12 cellular contexts compared by ENCODE assay signal in the genomic region with DNA sequence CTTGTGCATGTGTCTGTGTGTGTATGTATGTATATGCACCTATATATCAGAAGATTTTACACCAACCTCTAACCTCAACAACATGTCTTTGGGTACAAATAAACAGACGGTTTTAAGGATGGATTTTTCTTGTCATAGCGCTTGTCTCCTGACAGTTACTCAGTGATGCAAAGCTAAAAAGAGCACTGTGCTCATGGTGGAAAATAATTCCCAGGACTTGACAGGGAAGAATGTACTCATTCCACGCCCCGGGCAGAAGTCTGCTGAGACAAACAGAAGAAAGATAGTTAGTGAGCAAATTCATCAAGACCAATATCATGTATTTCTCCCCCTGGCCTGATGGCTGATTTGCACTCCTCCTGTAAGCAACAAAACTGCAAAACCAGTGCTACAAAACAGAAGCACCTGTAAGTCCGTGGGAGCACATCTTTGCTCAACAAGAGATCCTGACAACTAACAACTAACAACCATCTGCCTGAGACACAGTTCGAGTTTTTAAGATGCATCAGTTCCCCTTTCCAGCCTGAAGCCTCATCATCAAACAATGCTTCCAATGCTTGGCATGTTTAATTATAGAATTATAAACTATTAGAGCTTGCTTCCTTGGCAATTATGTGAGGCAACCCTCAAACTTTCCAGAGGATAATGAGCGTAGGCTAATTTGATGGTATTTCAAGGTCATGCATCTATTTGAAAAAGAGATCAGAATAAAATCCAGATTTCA.
DNase-seq lines count a peak whose midpoint lies in the region; ATAC-seq and TF ChIP-seq lines count a peak whose summit lies in the region.
"Had no signal": no experiment of that assay in that cellular context is flagged by ENCODE, and none has a peak within 500 bp of the region (broad histone marks: within the 10 kb centered on the region; RNA-seq: fewer than 3 reads in every experiment).

No MANE protein-coding gene starts in this region.

- DNase-seq in left ventricle myocardium superior (no peak), right atrium auricular region (ENCODE audit: low spot score) (no peak), GM23338 (ENCODE audit: low spot score) (no peak), myocyte (ENCODE audit: low read depth) (peak; percentile 79), 8988T (no peak), T-helper 9 cell (no peak), mesenteric fat pad (ENCODE audit: low spot score) (no peak)
- DNase-seq: C1 segment of cervical spinal cord, DMS153, NCI-H1694, NCI-H2171, NCI-H510A treated with DMSO at 0.1 percent for 48 hours had no signal

- H3K27me3 ChIP-seq in right atrium auricular region: no peaks in the 10 kb centered on the region
- no peaks in the 10 kb centered on the region for H3K27me3 ChIP-seq in GM23338 (ENCODE audit: insufficient read depth)

- H3K4me1 ChIP-seq in right atrium auricular region: no peaks in the 10 kb centered on the region
- no peaks in the 10 kb centered on the region for H3K4me1 ChIP-seq in GM23338 (ENCODE audit: insufficient read depth)

- no peaks in the 10 kb centered on the region for H3K36me3 Mint-ChIP-seq in GM23338 (ENCODE audit: low read depth)

- no peaks in the 10 kb centered on the region for H3F3A ChIP-seq in GM23338 (replicated peaks; ENCODE audit: low read depth)

- peak overlapping the region in 1 of 2 donors; percentile 27 for H3K27ac ChIP-seq in right atrium auricular region
- no peak overlapping the region for H3K27ac ChIP-seq in GM23338 (ENCODE audit: low read depth)

- H3K27ac Mint-ChIP-seq in GM23338: no peak overlapping the region

- peak overlapping the region; percentile 12 for H2AFZ ChIP-seq in GM23338

- no peak overlapping the region for H3K4me2 ChIP-seq in GM23338

- no peaks in the 10 kb centered on the region for H3K79me2 ChIP-seq in GM23338 (replicated peaks; ENCODE audit: insufficient read depth)

- H3K9me3 Mint-ChIP-seq in GM23338: no peaks in the 10 kb centered on the region

- no peaks in the 10 kb centered on the region for H3K9me2 ChIP-seq in GM23338 (ENCODE audit: insufficient read depth)

- no peaks in the 10 kb centered on the region for H3K4me1 Mint-ChIP-seq in GM23338

- H3K27me3 Mint-ChIP-seq in GM23338 (ENCODE audit: insufficient read depth, low read depth, poor library complexity): no peaks in the 10 kb centered on the region

- no peaks in the 10 kb centered on the region for H4K20me1 ChIP-seq in GM23338 (replicated peaks; ENCODE audit: insufficient read depth)

- intact Hi-C loops in left ventricle myocardium superior (cut with micrococcal nuclease): no loop called here

- H3K36me3 ChIP-seq in right atrium auricular region (no peaks in the 10 kb centered on the region), GM23338 (ENCODE audit: insufficient read depth) (no peaks in the 10 kb centered on the region)

- ATAC-seq in left ventricle myocardium superior (peak; percentile 58), GM23338 (no peak)

- no peak for TF ChIP-seq CTCF in right atrium auricular region (IDR thresholded peaks at IDR 0.05)
- TF ChIP-seq CTCF in GM23338 (conservative IDR thresholded peaks at IDR 0.05; ENCODE audit: low read depth in 2 of 2): no peak

- no peak overlapping the region for H3K4me3 Mint-ChIP-seq in GM23338

- H3K4me3 ChIP-seq in right atrium auricular region (no peak overlapping the region), GM23338 (no peak overlapping the region)

- peaks cover 0 to 11% of the 10 kb centered on the region in 2 donors for H3K9me3 ChIP-seq in right atrium auricular region

TF ChIP-seq in GM23338, 12 proteins besides CTCF, POLR2A, EP300 and RAD21:
- no peak for TF ChIP-seq JUNB (IDR thresholded peaks at IDR 0.05; ENCODE audit: unreplicated experiment)
- TF ChIP-seq EZH2phosphoT487 (IDR thresholded peaks at IDR 0.05; ENCODE audit: unreplicated experiment): no peak
- no peak for TF ChIP-seq POLR2AphosphoS5 (IDR thresholded peaks at IDR 0.05; ENCODE audit: low read depth)
- TF ChIP-seq, protein P1, sequence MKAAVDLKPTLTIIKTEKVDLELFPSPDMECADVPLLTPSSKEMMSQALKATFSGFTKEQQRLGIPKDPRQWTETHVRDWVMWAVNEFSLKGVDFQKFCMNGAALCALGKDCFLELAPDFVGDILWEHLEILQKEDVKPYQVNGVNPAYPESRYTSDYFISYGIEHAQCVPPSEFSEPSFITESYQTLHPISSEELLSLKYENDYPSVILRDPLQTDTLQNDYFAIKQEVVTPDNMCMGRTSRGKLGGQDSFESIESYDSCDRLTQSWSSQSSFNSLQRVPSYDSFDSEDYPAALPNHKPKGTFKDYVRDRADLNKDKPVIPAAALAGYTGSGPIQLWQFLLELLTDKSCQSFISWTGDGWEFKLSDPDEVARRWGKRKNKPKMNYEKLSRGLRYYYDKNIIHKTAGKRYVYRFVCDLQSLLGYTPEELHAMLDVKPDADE (IDR thresholded peaks at IDR 0.05): no peak
- no peak for TF ChIP-seq STAT1 (IDR thresholded peaks at IDR 0.05; ENCODE audit: unreplicated experiment)
- TF ChIP-seq ZNF331 (CRISPR knock-in tag; IDR thresholded peaks at IDR 0.05; ENCODE audit: low read depth): no peak
- TF ChIP-seq CREB1 (CRISPR knock-in tag; IDR thresholded peaks at IDR 0.05; ENCODE audit: low read depth): no peak
- TF ChIP-seq EZH2 (IDR thresholded peaks at IDR 0.05; ENCODE audit: low read depth, unreplicated experiment): no peak
- TF ChIP-seq ZNF114 (CRISPR knock-in tag; IDR thresholded peaks at IDR 0.05): no peak
